ENCODE assay signal across 1 cellular context in the genomic region with DNA sequence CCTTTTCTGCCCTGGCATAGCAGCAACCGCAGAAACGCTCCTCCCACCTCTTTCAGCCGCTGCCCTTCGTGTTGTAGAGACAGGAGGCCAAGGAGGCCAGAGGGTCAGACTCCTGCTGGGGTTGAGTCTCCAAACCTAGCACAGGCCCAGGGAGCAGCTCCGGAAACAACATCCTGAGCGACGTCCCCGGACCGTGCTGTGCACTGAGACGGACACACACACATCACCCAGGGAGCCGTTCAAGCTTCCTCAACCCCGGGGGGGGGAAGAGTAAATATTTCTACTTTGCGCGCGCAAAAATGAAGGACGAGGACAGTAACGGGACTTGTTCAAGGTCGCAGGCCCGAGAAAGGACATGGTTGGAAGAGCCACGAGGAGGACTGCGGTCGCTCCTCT.
A peak's percentile ranks its signal among the peaks of the same experiment; 100 is the strongest.
TF ChIP-seq lines count a peak whose summit lies in the region.

No MANE protein-coding gene starts in this region.

TF ChIP-seq in HepG2, 621 proteins besides CTCF, POLR2A, EP300 and RAD21 (continued from another document and continues in another):
- TF ChIP-seq, protein P1, sequence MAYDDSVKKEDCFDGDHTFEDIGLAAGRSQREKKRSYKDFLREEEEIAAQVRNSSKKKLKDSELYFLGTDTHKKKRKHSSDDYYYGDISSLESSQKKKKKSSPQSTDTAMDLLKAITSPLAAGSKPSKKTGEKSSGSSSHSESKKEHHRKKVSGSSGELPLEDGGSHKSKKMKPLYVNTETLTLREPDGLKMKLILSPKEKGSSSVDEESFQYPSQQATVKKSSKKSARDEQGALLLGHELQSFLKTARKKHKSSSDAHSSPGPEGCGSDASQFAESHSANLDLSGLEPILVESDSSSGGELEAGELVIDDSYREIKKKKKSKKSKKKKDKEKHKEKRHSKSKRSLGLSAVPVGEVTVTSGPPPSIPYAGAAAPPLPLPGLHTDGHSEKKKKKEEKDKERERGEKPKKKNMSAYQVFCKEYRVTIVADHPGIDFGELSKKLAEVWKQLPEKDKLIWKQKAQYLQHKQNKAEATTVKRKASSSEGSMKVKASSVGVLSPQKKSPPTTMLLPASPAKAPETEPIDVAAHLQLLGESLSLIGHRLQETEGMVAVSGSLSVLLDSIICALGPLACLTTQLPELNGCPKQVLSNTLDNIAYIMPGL (CRISPR knock-in tag; IDR thresholded peaks at IDR 0.05; ENCODE audit: borderline replicate concordance in 1 of 2, low read depth in 1 of 2): 0 out of 4 replicates have a peak, but pooled peaks of 1 of the 2 experiments have one; percentile 13
- TF ChIP-seq ZNF441 (CRISPR knock-in tag; IDR thresholded peaks at IDR 0.05; ENCODE audit: borderline replicate concordance) (no peak), GFI1 (CRISPR knock-in tag; IDR thresholded peaks at IDR 0.05; ENCODE audit: borderline replicate concordance) (peak; percentile 43; the same call in 1 of the 2 replicates), HMG20A (CRISPR knock-in tag; IDR thresholded peaks at IDR 0.05; ENCODE audit: borderline replicate concordance) (no peak), HHEX (CRISPR knock-in tag; IDR thresholded peaks at IDR 0.05) (no peak), TCF7 (IDR thresholded peaks at IDR 0.05; ENCODE audit: low read depth) (no peak), MTA3 (CRISPR knock-in tag; IDR thresholded peaks at IDR 0.05) (no peak), SAP130 (CRISPR knock-in tag; IDR thresholded peaks at IDR 0.05; ENCODE audit: low read depth) (peak; percentile 12; the same call in 1 of the 2 replicates), HOXA5 (CRISPR knock-in tag; IDR thresholded peaks at IDR 0.05) (peak; percentile 29; the same call in 1 of the 2 replicates), ZNF629 (CRISPR knock-in tag; conservative IDR thresholded peaks at IDR 0.05) (no peak), SAFB2 (CRISPR knock-in tag; IDR thresholded peaks at IDR 0.05; ENCODE audit: borderline replicate concordance, low read depth) (no peak), ZNF891 (CRISPR knock-in tag; IDR thresholded peaks at IDR 0.05) (no peak), ZNF577 (CRISPR knock-in tag; IDR thresholded peaks at IDR 0.05; ENCODE audit: borderline replicate concordance, low read depth) (no peak), ASH2L (IDR thresholded peaks at IDR 0.05; ENCODE audit: insufficient read length, low read depth, low read length) (no peak), FIP1L1 (IDR thresholded peaks at IDR 0.05; ENCODE audit: borderline replicate concordance, insufficient read depth, low read depth, low read length) (no peak), ZNF121 (CRISPR knock-in tag; IDR thresholded peaks at IDR 0.05) (0 out of 2 replicates have a peak, but pooled peaks have one; percentile 24), ATF1 (CRISPR knock-in tag; IDR thresholded peaks at IDR 0.05) (no peak), TGIF2 (CRISPR knock-in tag; IDR thresholded peaks at IDR 0.05) (no peak), FOXJ3 (CRISPR knock-in tag; IDR thresholded peaks at IDR 0.05; ENCODE audit: borderline replicate concordance) (no peak), TBL1XR1 (IDR thresholded peaks at IDR 0.05; ENCODE audit: borderline replicate concordance, low read length, partially characterized antibody) (no peak), REPIN1 (CRISPR knock-in tag; IDR thresholded peaks at IDR 0.05; ENCODE audit: borderline replicate concordance, low read depth) (no peak), PCBP1 (IDR thresholded peaks at IDR 0.05; ENCODE audit: borderline replicate concordance, low read depth, low read length) (no peak), ZBTB38 (CRISPR knock-in tag; IDR thresholded peaks at IDR 0.05) (no peak), DMAP1 (CRISPR knock-in tag; IDR thresholded peaks at IDR 0.05) (0 out of 2 replicates have a peak, but pooled peaks have one; percentile 8), ZSCAN29 (CRISPR knock-in tag; conservative IDR thresholded peaks at IDR 0.05) (0 out of 2 replicates have a peak, but pooled peaks have one; percentile 23), ZNF709 (CRISPR knock-in tag; IDR thresholded peaks at IDR 0.05) (no peak), ZNF670 (CRISPR knock-in tag; IDR thresholded peaks at IDR 0.05; ENCODE audit: borderline replicate concordance) (no peak), TRIM24 (CRISPR knock-in tag; IDR thresholded peaks at IDR 0.05) (no peak), ARNT2 (CRISPR knock-in tag; IDR thresholded peaks at IDR 0.05; ENCODE audit: low read depth) (no peak)
- TF ChIP-seq, protein P2, sequence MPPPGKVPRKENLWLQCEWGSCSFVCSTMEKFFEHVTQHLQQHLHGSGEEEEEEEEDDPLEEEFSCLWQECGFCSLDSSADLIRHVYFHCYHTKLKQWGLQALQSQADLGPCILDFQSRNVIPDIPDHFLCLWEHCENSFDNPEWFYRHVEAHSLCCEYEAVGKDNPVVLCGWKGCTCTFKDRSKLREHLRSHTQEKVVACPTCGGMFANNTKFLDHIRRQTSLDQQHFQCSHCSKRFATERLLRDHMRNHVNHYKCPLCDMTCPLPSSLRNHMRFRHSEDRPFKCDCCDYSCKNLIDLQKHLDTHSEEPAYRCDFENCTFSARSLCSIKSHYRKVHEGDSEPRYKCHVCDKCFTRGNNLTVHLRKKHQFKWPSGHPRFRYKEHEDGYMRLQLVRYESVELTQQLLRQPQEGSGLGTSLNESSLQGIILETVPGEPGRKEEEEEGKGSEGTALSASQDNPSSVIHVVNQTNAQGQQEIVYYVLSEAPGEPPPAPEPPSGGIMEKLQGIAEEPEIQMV (CRISPR knock-in tag; IDR thresholded peaks at IDR 0.05; ENCODE audit: low read depth): peak; percentile 13; the same call in 1 of the 2 replicates
- TF ChIP-seq, protein P3, sequence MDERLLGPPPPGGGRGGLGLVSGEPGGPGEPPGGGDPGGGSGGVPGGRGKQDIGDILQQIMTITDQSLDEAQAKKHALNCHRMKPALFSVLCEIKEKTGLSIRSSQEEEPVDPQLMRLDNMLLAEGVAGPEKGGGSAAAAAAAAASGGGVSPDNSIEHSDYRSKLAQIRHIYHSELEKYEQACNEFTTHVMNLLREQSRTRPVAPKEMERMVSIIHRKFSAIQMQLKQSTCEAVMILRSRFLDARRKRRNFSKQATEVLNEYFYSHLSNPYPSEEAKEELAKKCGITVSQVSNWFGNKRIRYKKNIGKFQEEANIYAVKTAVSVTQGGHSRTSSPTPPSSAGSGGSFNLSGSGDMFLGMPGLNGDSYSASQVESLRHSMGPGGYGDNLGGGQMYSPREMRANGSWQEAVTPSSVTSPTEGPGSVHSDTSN (CRISPR knock-in tag; IDR thresholded peaks at IDR 0.05): no peak
- TF ChIP-seq, protein P4, sequence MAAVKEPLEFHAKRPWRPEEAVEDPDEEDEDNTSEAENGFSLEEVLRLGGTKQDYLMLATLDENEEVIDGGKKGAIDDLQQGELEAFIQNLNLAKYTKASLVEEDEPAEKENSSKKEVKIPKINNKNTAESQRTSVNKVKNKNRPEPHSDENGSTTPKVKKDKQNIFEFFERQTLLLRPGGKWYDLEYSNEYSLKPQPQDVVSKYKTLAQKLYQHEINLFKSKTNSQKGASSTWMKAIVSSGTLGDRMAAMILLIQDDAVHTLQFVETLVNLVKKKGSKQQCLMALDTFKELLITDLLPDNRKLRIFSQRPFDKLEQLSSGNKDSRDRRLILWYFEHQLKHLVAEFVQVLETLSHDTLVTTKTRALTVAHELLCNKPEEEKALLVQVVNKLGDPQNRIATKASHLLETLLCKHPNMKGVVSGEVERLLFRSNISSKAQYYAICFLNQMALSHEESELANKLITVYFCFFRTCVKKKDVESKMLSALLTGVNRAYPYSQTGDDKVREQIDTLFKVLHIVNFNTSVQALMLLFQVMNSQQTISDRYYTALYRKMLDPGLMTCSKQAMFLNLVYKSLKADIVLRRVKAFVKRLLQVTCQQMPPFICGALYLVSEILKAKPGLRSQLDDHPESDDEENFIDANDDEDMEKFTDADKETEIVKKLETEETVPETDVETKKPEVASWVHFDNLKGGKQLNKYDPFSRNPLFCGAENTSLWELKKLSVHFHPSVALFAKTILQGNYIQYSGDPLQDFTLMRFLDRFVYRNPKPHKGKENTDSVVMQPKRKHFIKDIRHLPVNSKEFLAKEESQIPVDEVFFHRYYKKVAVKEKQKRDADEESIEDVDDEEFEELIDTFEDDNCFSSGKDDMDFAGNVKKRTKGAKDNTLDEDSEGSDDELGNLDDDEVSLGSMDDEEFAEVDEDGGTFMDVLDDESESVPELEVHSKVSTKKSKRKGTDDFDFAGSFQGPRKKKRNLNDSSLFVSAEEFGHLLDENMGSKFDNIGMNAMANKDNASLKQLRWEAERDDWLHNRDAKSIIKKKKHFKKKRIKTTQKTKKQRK (IDR thresholded peaks at IDR 0.05; ENCODE audit: low read length): no peak
- TF ChIP-seq, protein P5, sequence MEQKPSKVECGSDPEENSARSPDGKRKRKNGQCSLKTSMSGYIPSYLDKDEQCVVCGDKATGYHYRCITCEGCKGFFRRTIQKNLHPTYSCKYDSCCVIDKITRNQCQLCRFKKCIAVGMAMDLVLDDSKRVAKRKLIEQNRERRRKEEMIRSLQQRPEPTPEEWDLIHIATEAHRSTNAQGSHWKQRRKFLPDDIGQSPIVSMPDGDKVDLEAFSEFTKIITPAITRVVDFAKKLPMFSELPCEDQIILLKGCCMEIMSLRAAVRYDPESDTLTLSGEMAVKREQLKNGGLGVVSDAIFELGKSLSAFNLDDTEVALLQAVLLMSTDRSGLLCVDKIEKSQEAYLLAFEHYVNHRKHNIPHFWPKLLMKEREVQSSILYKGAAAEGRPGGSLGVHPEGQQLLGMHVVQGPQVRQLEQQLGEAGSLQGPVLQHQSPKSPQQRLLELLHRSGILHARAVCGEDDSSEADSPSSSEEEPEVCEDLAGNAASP (CRISPR knock-in tag; IDR thresholded peaks at IDR 0.05; ENCODE audit: borderline replicate concordance): no peak
- TF ChIP-seq, protein P6, sequence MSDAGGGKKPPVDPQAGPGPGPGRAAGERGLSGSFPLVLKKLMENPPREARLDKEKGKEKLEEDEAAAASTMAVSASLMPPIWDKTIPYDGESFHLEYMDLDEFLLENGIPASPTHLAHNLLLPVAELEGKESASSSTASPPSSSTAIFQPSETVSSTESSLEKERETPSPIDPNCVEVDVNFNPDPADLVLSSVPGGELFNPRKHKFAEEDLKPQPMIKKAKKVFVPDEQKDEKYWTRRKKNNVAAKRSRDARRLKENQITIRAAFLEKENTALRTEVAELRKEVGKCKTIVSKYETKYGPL (CRISPR knock-in tag; IDR thresholded peaks at IDR 0.05): no peak
- TF ChIP-seq, protein P7, sequence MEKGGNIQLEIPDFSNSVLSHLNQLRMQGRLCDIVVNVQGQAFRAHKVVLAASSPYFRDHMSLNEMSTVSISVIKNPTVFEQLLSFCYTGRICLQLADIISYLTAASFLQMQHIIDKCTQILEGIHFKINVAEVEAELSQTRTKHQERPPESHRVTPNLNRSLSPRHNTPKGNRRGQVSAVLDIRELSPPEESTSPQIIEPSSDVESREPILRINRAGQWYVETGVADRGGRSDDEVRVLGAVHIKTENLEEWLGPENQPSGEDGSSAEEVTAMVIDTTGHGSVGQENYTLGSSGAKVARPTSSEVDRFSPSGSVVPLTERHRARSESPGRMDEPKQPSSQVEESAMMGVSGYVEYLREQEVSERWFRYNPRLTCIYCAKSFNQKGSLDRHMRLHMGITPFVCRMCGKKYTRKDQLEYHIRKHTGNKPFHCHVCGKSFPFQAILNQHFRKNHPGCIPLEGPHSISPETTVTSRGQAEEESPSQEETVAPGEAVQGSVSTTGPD (CRISPR knock-in tag; IDR thresholded peaks at IDR 0.05): no peak
- TF ChIP-seq, protein P8, sequence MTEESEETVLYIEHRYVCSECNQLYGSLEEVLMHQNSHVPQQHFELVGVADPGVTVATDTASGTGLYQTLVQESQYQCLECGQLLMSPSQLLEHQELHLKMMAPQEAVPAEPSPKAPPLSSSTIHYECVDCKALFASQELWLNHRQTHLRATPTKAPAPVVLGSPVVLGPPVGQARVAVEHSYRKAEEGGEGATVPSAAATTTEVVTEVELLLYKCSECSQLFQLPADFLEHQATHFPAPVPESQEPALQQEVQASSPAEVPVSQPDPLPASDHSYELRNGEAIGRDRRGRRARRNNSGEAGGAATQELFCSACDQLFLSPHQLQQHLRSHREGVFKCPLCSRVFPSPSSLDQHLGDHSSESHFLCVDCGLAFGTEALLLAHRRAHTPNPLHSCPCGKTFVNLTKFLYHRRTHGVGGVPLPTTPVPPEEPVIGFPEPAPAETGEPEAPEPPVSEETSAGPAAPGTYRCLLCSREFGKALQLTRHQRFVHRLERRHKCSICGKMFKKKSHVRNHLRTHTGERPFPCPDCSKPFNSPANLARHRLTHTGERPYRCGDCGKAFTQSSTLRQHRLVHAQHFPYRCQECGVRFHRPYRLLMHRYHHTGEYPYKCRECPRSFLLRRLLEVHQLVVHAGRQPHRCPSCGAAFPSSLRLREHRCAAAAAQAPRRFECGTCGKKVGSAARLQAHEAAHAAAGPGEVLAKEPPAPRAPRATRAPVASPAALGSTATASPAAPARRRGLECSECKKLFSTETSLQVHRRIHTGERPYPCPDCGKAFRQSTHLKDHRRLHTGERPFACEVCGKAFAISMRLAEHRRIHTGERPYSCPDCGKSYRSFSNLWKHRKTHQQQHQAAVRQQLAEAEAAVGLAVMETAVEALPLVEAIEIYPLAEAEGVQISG (CRISPR knock-in tag; IDR thresholded peaks at IDR 0.05): peak; percentile 23; the same call in 1 of the 2 replicates
- TF ChIP-seq, protein P9, sequence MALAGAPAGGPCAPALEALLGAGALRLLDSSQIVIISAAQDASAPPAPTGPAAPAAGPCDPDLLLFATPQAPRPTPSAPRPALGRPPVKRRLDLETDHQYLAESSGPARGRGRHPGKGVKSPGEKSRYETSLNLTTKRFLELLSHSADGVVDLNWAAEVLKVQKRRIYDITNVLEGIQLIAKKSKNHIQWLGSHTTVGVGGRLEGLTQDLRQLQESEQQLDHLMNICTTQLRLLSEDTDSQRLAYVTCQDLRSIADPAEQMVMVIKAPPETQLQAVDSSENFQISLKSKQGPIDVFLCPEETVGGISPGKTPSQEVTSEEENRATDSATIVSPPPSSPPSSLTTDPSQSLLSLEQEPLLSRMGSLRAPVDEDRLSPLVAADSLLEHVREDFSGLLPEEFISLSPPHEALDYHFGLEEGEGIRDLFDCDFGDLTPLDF (CRISPR knock-in tag; IDR thresholded peaks at IDR 0.05): peak; percentile 56; the same call in 1 of the 2 replicates
- TF ChIP-seq, protein P10, sequence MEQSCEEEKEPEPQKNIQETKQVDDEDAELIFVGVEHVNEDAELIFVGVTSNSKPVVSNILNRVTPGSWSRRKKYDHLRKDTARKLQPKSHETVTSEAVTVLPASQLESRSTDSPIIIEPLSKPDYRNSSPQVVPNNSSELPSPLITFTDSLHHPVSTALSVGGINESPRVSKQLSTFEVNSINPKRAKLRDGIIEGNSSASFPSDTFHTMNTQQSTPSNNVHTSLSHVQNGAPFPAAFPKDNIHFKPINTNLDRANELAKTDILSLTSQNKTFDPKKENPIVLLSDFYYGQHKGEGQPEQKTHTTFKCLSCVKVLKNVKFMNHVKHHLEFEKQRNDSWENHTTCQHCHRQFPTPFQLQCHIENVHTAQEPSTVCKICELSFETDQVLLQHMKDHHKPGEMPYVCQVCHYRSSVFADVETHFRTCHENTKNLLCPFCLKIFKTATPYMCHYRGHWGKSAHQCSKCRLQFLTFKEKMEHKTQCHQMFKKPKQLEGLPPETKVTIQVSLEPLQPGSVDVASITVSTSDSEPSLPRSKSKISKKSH (CRISPR knock-in tag; IDR thresholded peaks at IDR 0.05; ENCODE audit: borderline replicate concordance): no peak
- TF ChIP-seq, protein P11, sequence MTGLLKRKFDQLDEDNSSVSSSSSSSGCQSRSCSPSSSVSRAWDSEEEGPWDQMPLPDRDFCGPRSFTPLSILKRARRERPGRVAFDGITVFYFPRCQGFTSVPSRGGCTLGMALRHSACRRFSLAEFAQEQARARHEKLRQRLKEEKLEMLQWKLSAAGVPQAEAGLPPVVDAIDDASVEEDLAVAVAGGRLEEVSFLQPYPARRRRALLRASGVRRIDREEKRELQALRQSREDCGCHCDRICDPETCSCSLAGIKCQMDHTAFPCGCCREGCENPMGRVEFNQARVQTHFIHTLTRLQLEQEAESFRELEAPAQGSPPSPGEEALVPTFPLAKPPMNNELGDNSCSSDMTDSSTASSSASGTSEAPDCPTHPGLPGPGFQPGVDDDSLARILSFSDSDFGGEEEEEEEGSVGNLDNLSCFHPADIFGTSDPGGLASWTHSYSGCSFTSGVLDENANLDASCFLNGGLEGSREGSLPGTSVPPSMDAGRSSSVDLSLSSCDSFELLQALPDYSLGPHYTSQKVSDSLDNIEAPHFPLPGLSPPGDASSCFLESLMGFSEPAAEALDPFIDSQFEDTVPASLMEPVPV (CRISPR knock-in tag; IDR thresholded peaks at IDR 0.05): 0 out of 2 replicates have a peak, but pooled peaks have one; percentile 20
